In the genomic region with DNA sequence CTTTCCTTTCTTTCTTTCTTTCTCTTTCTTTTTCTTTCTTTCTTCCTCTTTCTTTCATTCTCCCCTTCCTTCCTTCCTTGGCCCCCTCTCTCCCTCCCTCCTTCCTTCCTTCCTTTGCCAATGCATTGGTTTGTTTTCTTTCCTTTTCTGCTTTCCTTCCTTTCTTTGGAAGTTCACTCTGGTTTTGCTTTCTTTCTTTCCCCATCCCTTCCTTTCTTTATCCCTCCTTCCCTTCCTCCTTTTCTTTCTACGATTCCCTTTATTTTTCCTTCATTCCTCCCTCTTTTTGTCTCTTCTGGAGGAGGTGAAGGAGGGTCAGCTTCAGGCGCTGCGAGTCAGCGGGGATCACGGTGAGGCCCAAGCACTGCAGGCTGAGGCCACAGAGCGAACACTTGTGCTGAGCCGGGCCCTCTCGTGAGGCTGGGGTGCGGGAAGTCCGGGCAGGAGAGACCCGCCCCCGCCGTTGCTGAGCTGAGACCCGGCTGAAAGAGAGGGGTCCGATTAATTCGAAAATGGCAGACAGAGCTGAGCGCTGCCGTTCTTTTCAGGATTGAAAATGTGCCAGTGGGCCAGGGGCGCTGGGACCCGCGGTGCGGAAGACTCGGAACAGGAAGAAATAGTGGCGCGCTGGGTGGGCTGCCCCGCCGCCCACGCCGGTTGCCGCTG, we compare ENCODE assay signal across 1 cellular context.
TF ChIP-seq lines count a peak whose summit lies in the region.

No MANE protein-coding gene starts in this region.

TF ChIP-seq in A549, 52 proteins besides CTCF, POLR2A, EP300 and RAD21 (continued from another document):
- TF ChIP-seq, protein P1, sequence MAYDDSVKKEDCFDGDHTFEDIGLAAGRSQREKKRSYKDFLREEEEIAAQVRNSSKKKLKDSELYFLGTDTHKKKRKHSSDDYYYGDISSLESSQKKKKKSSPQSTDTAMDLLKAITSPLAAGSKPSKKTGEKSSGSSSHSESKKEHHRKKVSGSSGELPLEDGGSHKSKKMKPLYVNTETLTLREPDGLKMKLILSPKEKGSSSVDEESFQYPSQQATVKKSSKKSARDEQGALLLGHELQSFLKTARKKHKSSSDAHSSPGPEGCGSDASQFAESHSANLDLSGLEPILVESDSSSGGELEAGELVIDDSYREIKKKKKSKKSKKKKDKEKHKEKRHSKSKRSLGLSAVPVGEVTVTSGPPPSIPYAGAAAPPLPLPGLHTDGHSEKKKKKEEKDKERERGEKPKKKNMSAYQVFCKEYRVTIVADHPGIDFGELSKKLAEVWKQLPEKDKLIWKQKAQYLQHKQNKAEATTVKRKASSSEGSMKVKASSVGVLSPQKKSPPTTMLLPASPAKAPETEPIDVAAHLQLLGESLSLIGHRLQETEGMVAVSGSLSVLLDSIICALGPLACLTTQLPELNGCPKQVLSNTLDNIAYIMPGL (CRISPR knock-in tag; IDR thresholded peaks at IDR 0.05; ENCODE audit: borderline replicate concordance), result no peak
- TF ChIP-seq MAZ (IDR thresholded peaks at IDR 0.05; ENCODE audit: borderline replicate concordance, low read depth, low read length), result no peak
- no peak for TF ChIP-seq FOSB (CRISPR knock-in tag; IDR thresholded peaks at IDR 0.05)
